ENCODE assay signal across 8 cellular contexts in the genomic region with DNA sequence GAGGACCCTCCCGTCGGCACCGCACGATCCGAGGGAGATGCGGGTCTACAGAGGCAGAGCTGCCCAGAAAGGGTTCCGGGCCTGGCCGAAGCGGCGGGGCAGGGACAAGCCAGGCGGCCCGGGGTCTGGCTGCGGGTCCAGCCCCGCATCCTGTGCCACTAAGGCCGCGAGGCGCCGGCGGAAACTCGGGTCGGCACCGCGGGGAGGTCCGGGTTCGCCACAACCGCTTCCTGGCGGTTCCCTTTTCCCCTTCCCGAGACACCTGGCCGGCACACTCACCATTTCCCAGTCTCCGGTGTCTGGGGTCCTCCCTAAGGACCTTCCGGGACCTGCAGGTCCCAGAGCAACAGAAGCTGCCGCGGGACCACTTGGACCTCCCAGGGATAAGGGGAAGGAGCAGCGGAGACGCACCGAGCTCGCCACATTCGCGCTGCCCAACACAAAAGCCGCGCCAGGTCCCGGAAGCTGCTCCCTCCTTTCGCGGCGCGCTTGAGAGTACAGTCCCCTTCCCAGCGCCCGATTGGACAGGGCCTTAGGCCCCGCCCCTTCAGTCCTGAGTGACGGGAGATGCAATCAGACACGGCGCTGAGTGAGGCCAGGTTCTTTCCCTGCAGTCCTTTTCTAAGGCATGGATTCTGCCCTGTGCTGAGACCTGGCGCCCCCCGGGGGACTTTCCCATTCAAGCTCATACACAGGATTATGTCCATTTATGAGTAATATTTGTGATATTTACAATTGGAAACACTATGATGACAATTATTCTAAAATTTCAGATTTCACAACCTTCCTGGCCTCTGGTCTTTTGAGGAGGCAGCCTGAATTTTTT. TPM values are rescaled to one million over a fixed set of nuclear protein-coding genes. Genes with fewer than 3 reads are reported as not detected.
A peak's percentile ranks its signal among the peaks of the same experiment; 100 is the strongest.
DNase-seq lines count a peak whose midpoint lies in the region; ATAC-seq, FAIRE-seq and TF ChIP-seq lines count a peak whose summit lies in the region.

Gene ZNF670 (minus strand): TSS at position 497 of the 826 bp plus-strand sequence. CDS start 215 bp downstream, at position 282.

- H3K27ac ChIP-seq in liver (ENCODE audit: low read depth in 1 of 2, low read length in 2 of 2), result peak within 1 kb of the TSS; percentile 52 to 68

- peak; percentile 67 for DNase-seq in BJ (ENCODE audit: low read depth)
- DNase-seq in GM19239 (ENCODE audit: insufficient read length, low spot score), result peak; percentile 87
- DNase-seq in NCI-H510A treated with DMSO at 0.1 percent for 48 hours (lab: John Stamatoyannopoulos, UW), result peak; percentile 83
- DNase-seq in activated CD4-positive, alpha-beta T cell treated with anti-CD3 and anti-CD28 coated beads for 48 hours, result peak; percentile 95
- peak; percentile 92 for DNase-seq in stimulated activated CD4-positive, alpha-beta T cell treated with anti-CD3 and anti-CD28 coated beads, Interleukin-4, amount 100 ng/mL, for 1 hour

- H3K27me3 ChIP-seq in BJ (ENCODE audit: control insufficient read depth, insufficient read depth, low read length) (no peaks in the 10 kb centered on the region), liver (ENCODE audit: control insufficient read depth in 4 of 4, insufficient read depth in 4 of 4, low read length in 3 of 4) (no peaks in the 10 kb centered on the region)

- peaks cover 6% of the 10 kb centered on the region for H3K27me3 Mint-ChIP-seq in dendritic cell treated with granulocyte-macrophage colony-stimulating factor and Interleukin-4, amounts not matched to agents 40 ng/mL and 50 ng/mL, for 4 days

- H3K36me3 Mint-ChIP-seq in dendritic cell treated with granulocyte-macrophage colony-stimulating factor and Interleukin-4, amounts not matched to agents 40 ng/mL and 50 ng/mL, for 4 days (ENCODE audit: low read depth), result peaks cover 25% of the 10 kb centered on the region

- TF ChIP-seq CTCF in BJ (IDR thresholded peaks at IDR 0.05; ENCODE audit: insufficient read depth, low read depth, low read length) (no peak), liver (IDR thresholded peaks at IDR 0.05; ENCODE audit: low read depth, low read length, missing input control) (no peak)

- H3K9me3 Mint-ChIP-seq in dendritic cell treated with granulocyte-macrophage colony-stimulating factor and Interleukin-4, amounts not matched to agents 40 ng/mL and 50 ng/mL, for 4 days, result peaks cover 24% of the 10 kb centered on the region

- H3K9ac ChIP-seq in liver (ENCODE audit: low read depth in 1 of 2, low read length in 2 of 2), result peak within 1 kb of the TSS; percentile 57 to 81

- H3K4me1 ChIP-seq in liver (ENCODE audit: control insufficient read depth in 4 of 4, insufficient read depth in 4 of 4, low read length in 3 of 4), result peaks cover 0 to 12% (median 5%) of the 10 kb centered on the region in 4 donors

- peak within 1 kb of the TSS; percentile 65 for H3K4me3 ChIP-seq in BJ (ENCODE audit: low read depth, low read length)
- H3K4me3 ChIP-seq in liver (ENCODE audit: low read depth in 1 of 3, low read length in 3 of 3), result peak within 1 kb of the TSS; percentile 79 to 88 (median 83)

- peak; percentile 73 for FAIRE-seq in GM19239 (lab: Jason Lieb, UNC)

- H3K27ac Mint-ChIP-seq in dendritic cell treated with granulocyte-macrophage colony-stimulating factor and Interleukin-4, amounts not matched to agents 40 ng/mL and 50 ng/mL, for 4 days, result peak within 1 kb of the TSS; percentile 90

- under 1% methylated on average over 54 of the region's 54 CpGs for WGBS in liver

- CTCF ChIA-PET in BJ (lab: Yijun Ruan, JAX), result interaction anchor here (0.9 kb wide), 1 partner anchor 10 kb away, joined by 3 read pairs; no protein-coding TSS in a partner anchor

- no peaks in the 10 kb centered on the region for H3K36me3 ChIP-seq in BJ (ENCODE audit: control insufficient read depth, insufficient read depth, low read length)
- no peaks in the 10 kb centered on the region for H3K36me3 ChIP-seq in liver (ENCODE audit: control insufficient read depth in 4 of 4, insufficient read depth in 3 of 4, low read depth in 1 of 4, low read length in 3 of 4)

- POLR2A ChIA-PET in BJ (lab: Charles Lee), result interaction anchor here (0.7 kb wide), 1 partner anchor 146 kb away, joined by 3 read pairs; no protein-coding TSS in a partner anchor

- peak; percentile 33 to 37 for TF ChIP-seq RAD21 in liver (IDR thresholded peaks at IDR 0.05)

- intact Hi-C loops in dendritic cell treated with granulocyte-macrophage colony-stimulating factor and Interleukin-4, amounts not matched to agents 40 ng/mL and 50 ng/mL, for 4 days (cut with micrococcal nuclease), result loop anchor here (10.0 kb wide), 1 partner anchor 154 kb away; no protein-coding TSS in a partner anchor

- H3K9me3 ChIP-seq in liver (ENCODE audit: control insufficient read depth in 4 of 4, low read length in 3 of 4), result peaks cover 0 to 5% (median 0%) of the 10 kb centered on the region in 4 donors

- H3K4me3 Mint-ChIP-seq in dendritic cell treated with granulocyte-macrophage colony-stimulating factor and Interleukin-4, amounts not matched to agents 40 ng/mL and 50 ng/mL, for 4 days, result peak within 1 kb of the TSS; percentile 97

- peak; percentile 100 for ATAC-seq in HG03442 (IDR thresholded peaks at IDR 0.05; ENCODE audit: unreplicated experiment)

- peaks cover 17% of the 10 kb centered on the region for H3K4me1 Mint-ChIP-seq in dendritic cell treated with granulocyte-macrophage colony-stimulating factor and Interleukin-4, amounts not matched to agents 40 ng/mL and 50 ng/mL, for 4 days (ENCODE audit: low read depth)

TF ChIP-seq in liver, 16 proteins besides CTCF, POLR2A, EP300 and RAD21:
- no peak for TF ChIP-seq HNF4G (IDR thresholded peaks at IDR 0.05)
- TF ChIP-seq RXRA (IDR thresholded peaks at IDR 0.05), result peak in 1 of 2 donors; percentile 19
- peak; percentile 48 for TF ChIP-seq TAF1 (conservative IDR thresholded peaks at IDR 0.05)
- peak; percentile 32 for TF ChIP-seq ATF3 (IDR thresholded peaks at IDR 0.05)
- TF ChIP-seq, protein P1, sequence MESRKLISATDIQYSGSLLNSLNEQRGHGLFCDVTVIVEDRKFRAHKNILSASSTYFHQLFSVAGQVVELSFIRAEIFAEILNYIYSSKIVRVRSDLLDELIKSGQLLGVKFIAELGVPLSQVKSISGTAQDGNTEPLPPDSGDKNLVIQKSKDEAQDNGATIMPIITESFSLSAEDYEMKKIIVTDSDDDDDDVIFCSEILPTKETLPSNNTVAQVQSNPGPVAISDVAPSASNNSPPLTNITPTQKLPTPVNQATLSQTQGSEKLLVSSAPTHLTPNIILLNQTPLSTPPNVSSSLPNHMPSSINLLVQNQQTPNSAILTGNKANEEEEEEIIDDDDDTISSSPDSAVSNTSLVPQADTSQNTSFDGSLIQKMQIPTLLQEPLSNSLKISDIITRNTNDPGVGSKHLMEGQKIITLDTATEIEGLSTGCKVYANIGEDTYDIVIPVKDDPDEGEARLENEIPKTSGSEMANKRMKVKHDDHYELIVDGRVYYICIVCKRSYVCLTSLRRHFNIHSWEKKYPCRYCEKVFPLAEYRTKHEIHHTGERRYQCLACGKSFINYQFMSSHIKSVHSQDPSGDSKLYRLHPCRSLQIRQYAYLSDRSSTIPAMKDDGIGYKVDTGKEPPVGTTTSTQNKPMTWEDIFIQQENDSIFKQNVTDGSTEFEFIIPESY (IDR thresholded peaks at IDR 0.05), result no peak
- TF ChIP-seq, protein P2, sequence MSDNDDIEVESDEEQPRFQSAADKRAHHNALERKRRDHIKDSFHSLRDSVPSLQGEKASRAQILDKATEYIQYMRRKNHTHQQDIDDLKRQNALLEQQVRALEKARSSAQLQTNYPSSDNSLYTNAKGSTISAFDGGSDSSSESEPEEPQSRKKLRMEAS (IDR thresholded peaks at IDR 0.05), result peak; percentile 84
- no peak for TF ChIP-seq NR2F2 (IDR thresholded peaks at IDR 0.05)
- no peak for TF ChIP-seq EGR1 (IDR thresholded peaks at IDR 0.05; ENCODE audit: low read depth in 2 of 2)
- peak; percentile 29 for TF ChIP-seq FOXA1 (IDR thresholded peaks at IDR 0.05)
- TF ChIP-seq GABPA (IDR thresholded peaks at IDR 0.05 in 1 of 2, conservative IDR thresholded peaks at IDR 0.05 in 1 of 2), result peak; percentile 64 to 88
- TF ChIP-seq, protein P3, sequence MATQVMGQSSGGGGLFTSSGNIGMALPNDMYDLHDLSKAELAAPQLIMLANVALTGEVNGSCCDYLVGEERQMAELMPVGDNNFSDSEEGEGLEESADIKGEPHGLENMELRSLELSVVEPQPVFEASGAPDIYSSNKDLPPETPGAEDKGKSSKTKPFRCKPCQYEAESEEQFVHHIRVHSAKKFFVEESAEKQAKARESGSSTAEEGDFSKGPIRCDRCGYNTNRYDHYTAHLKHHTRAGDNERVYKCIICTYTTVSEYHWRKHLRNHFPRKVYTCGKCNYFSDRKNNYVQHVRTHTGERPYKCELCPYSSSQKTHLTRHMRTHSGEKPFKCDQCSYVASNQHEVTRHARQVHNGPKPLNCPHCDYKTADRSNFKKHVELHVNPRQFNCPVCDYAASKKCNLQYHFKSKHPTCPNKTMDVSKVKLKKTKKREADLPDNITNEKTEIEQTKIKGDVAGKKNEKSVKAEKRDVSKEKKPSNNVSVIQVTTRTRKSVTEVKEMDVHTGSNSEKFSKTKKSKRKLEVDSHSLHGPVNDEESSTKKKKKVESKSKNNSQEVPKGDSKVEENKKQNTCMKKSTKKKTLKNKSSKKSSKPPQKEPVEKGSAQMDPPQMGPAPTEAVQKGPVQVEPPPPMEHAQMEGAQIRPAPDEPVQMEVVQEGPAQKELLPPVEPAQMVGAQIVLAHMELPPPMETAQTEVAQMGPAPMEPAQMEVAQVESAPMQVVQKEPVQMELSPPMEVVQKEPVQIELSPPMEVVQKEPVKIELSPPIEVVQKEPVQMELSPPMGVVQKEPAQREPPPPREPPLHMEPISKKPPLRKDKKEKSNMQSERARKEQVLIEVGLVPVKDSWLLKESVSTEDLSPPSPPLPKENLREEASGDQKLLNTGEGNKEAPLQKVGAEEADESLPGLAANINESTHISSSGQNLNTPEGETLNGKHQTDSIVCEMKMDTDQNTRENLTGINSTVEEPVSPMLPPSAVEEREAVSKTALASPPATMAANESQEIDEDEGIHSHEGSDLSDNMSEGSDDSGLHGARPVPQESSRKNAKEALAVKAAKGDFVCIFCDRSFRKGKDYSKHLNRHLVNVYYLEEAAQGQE (IDR thresholded peaks at IDR 0.05), result peak; percentile 58
- no peak for TF ChIP-seq FOXA2 (IDR thresholded peaks at IDR 0.05)
- no peak for TF ChIP-seq JUND (IDR thresholded peaks at IDR 0.05)
- peak; percentile 68 for TF ChIP-seq YY1 (IDR thresholded peaks at IDR 0.05)
- peak; percentile 62 for TF ChIP-seq SP1 (IDR thresholded peaks at IDR 0.05)
- TF ChIP-seq HNF4A (conservative IDR thresholded peaks at IDR 0.05), result peak; percentile 9 to 18

RNA-seq across cellular contexts. Expression of gene ZNF670, which starts in this region (rescaled TPM):
- polyA plus RNA-seq in BJ (2011; rRNA removed) (0.66 and 1.6 TPM in 2 replicates), liver (1 to 10 TPM in 1 of 2 donors, under 1 TPM in 1; 0.74 to 1.3 TPM)
- polyA minus RNA-seq in BJ (2011; rRNA and poly(A)+ RNA removed), result 0.26 and 0.57 TPM in 2 replicates
- total RNA-seq in liver, result 1 to 10 TPM; 1.6 to 2.3 TPM

Comparison
In these comparisons a context has a peak if more than half of its experiments do, and no peak if none do; other contexts are left out.
1. Peak in every context shown above with its lines: DNase-seq, ATAC-seq, H3K4me3 ChIP-seq and H3K27ac ChIP-seq.